8 cellular contexts compared by ENCODE assay signal in the genomic region with DNA sequence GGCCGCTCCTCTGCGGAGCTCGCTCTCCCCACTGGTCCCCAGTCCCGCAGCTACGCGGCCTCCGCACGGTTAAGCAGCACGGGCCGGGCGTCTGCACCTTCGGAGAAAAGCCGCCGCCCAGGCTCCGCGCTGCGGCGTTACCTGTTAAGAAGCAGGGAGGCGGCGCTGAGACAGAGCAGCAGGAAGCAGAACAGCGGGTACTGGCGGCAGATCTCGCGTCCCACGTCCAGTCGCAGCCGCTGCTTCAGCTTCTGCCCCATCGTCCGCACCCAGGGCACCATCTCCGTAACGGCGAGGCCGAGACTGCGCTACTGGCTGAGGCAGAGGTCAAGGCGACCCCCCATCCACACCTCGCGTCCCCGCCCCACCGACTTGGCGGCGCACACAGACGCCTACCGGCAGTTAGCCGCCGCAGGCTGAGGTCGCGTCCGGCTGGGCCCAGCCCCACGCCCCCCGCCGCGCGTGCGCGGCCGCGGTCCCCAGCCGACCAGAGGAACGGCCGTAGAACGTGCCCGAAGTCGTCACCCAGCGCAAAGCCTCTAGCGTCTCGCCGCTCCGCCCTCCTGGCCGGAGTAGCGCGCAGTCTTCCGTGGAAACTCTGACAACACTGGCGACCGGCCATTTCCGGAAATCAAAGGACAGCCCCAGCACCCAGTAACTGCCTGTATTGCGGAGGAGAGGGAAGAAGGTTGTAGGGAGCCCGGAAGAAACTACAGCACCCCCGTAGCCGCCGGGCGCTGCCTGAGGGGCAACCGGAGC. TPM values are rescaled to one million over a fixed set of nuclear protein-coding genes. Genes with fewer than 3 reads are reported as not detected.
DNase-seq lines count a peak whose midpoint lies in the region; ATAC-seq and TF ChIP-seq lines count a peak whose summit lies in the region.

A gene with protein sequence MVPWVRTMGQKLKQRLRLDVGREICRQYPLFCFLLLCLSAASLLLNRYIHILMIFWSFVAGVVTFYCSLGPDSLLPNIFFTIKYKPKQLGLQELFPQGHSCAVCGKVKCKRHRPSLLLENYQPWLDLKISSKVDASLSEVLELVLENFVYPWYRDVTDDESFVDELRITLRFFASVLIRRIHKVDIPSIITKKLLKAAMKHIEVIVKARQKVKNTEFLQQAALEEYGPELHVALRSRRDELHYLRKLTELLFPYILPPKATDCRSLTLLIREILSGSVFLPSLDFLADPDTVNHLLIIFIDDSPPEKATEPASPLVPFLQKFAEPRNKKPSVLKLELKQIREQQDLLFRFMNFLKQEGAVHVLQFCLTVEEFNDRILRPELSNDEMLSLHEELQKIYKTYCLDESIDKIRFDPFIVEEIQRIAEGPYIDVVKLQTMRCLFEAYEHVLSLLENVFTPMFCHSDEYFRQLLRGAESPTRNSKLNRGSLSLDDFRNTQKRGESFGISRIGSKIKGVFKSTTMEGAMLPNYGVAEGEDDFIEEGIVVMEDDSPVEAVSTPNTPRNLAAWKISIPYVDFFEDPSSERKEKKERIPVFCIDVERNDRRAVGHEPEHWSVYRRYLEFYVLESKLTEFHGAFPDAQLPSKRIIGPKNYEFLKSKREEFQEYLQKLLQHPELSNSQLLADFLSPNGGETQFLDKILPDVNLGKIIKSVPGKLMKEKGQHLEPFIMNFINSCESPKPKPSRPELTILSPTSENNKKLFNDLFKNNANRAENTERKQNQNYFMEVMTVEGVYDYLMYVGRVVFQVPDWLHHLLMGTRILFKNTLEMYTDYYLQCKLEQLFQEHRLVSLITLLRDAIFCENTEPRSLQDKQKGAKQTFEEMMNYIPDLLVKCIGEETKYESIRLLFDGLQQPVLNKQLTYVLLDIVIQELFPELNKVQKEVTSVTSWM (minus strand): TSS at position 421 of the 759 bp plus-strand sequence. CDS start 140 bp downstream, at position 281.

- TF ChIP-seq CTCF in right atrium auricular region (IDR thresholded peaks at IDR 0.05), result no peak
- TF ChIP-seq CTCF in psoas muscle (IDR thresholded peaks at IDR 0.05), result no peak

- H3K4me3 ChIP-seq in right atrium auricular region, result peak within 1 kb of the TSS; percentile 80 to 84
- H3K4me3 ChIP-seq in psoas muscle, result peak within 1 kb of the TSS; percentile 87
- H3K4me3 ChIP-seq in urinary bladder (ENCODE audit: low read depth, low read length), result peak within 1 kb of the TSS; percentile 62

- H3K4me1 ChIP-seq in right atrium auricular region, result peaks cover 0 to 17% of the 10 kb centered on the region in 2 donors
- H3K4me1 ChIP-seq in psoas muscle, result peaks cover 15% of the 10 kb centered on the region
- H3K4me1 ChIP-seq in urinary bladder (ENCODE audit: insufficient read depth), result no peaks in the 10 kb centered on the region

- ATAC-seq in GM18499 (IDR thresholded peaks at IDR 0.05; ENCODE audit: insufficient read depth, unreplicated experiment) (peak; percentile 81), HG02884 (IDR thresholded peaks at IDR 0.05; ENCODE audit: unreplicated experiment) (peak; percentile 85), psoas muscle (peak; percentile 95 to 97 (median 96))

- WGBS in psoas muscle, 3 donors, result 0 to 1% (median 1%) methylated on average over 59 to 82 of the region's 82 CpGs
- under 1% methylated on average over 82 of the region's 82 CpGs for WGBS in urinary bladder

- H3K27ac ChIP-seq in angular gyrus (ENCODE audit: low read depth, low read length) (peak within 1 kb of the TSS; percentile 93), right atrium auricular region (peak within 1 kb of the TSS; percentile 98), psoas muscle (peak within 1 kb of the TSS; percentile 92), urinary bladder (ENCODE audit: low read depth) (peak within 1 kb of the TSS; percentile 97)

- DNase-seq in NCI-H146 treated with DMSO at 0.1 percent for 48 hours (lab: John Stamatoyannopoulos, UW; ENCODE audit: unreplicated experiment) (peak; percentile 79), T-helper 2 cell (peak; percentile 44 to 90 (median 62)), right atrium auricular region (ENCODE audit: low spot score) (peak; percentile 97), psoas muscle (peak; percentile 97 to 98)

- H3K9me3 ChIP-seq in right atrium auricular region, result no peaks in the 10 kb centered on the region
- H3K9me3 ChIP-seq in psoas muscle, result no peaks in the 10 kb centered on the region

- H3K36me3 ChIP-seq in right atrium auricular region, result no peaks in the 10 kb centered on the region
- no peaks in the 10 kb centered on the region for H3K36me3 ChIP-seq in psoas muscle (ENCODE audit: insufficient read depth in 1 of 2, low read depth in 1 of 2)
- H3K36me3 ChIP-seq in urinary bladder (ENCODE audit: insufficient read depth), result no peaks in the 10 kb centered on the region

- intact Hi-C loops in psoas muscle (cut with DNase I), result loop anchor here (1.0 to 5.0 kb wide), 3 partner anchors 49 to 85 kb away; a partner anchor contains a TSS

- H3K27me3 ChIP-seq in right atrium auricular region (no peaks in the 10 kb centered on the region), psoas muscle (ENCODE audit: insufficient read depth in 3 of 3, low read length in 2 of 3) (no peaks in the 10 kb centered on the region)

RNA-seq across cellular contexts. Expression of the gene that starts here (rescaled TPM):
- total RNA-seq in right atrium auricular region (10 to 100 TPM; 37.7 to 57.2 TPM), psoas muscle (10 to 100 TPM; 13.4 to 17.5 (median 14.6) TPM), urinary bladder (207 TPM)
- polyA plus RNA-seq in psoas muscle (10 to 100 TPM; 22.7 to 29.9 (median 24.2) TPM), urinary bladder (43.1 TPM)

Comparison
In these comparisons a context has a peak if more than half of its experiments do, and no peak if none do; other contexts are left out.
1. Peak in every context shown above with its lines: DNase-seq, ATAC-seq, H3K4me3 ChIP-seq and H3K27ac ChIP-seq.